Comparison of ENCODE assay signal across 17 cellular contexts in genomic region chr4:98484031-98484430, GRCh38.
A peak's percentile ranks its signal among the peaks of the same experiment; 100 is the strongest.
DNase-seq lines count a peak whose midpoint lies in the region; ATAC-seq and TF ChIP-seq lines count a peak whose summit lies in the region.
"Had no signal": no experiment of that assay in that cellular context is flagged by ENCODE, and none has a peak within 500 bp of the region (broad histone marks: within the 10 kb centered on the region; RNA-seq: fewer than 3 reads in every experiment).

No MANE protein-coding gene starts in this region.

- ATAC-seq in activated naive CD4-positive, alpha-beta T cell treated with anti-CD3 and anti-CD28 coated beads, Interleukin-2, amount 50 U/mL, for 72 hours, result no peak
- ATAC-seq in Panc1 (no peak; the same call in 1 of the 2 replicates), GM19324 (IDR thresholded peaks at IDR 0.05; ENCODE audit: low FRiP score, unreplicated experiment) (no peak)
- no peak for ATAC-seq in stimulated activated naive B cell treated with anti-CD40 and anti-IgM and Interleukin-4, amounts not matched to agents 10 μg/mL and 1 μg/mL and 100 μg/mL, for 72 hours (replicated peaks)
- ATAC-seq: gastrocnemius medialis, T-cell had no signal

- no peaks in the 10 kb centered on the region for H3K9me3 ChIP-seq in Panc1 (ENCODE audit: control insufficient read depth, insufficient read depth, low read depth, low read length)
- H3K9me3 ChIP-seq: gastrocnemius medialis had no signal

- peaks cover 53% of the 10 kb centered on the region for H3K4me1 Mint-ChIP-seq in activated naive CD4-positive, alpha-beta T cell treated with anti-CD3 and anti-CD28 coated beads, Interleukin-2, amount 10 ng/mL, durations not matched to agents 7 days and 5 days
- H3K4me1 Mint-ChIP-seq in stimulated activated naive B cell treated with anti-CD40 and anti-IgM and Interleukin-4, amounts not matched to agents 10 μg/mL and 1 μg/mL and 100 μg/mL, for 72 hours, result peaks cover 44 to 54% of the 10 kb centered on the region in 2 donors

- TF ChIP-seq CTCF in Panc1 (IDR thresholded peaks at IDR 0.05), result no peak
- TF ChIP-seq CTCF in epithelial cell of esophagus (IDR thresholded peaks at IDR 0.05; ENCODE audit: insufficient read depth, low read depth, low read length, missing control alignments), result no peak

- H3K27me3 Mint-ChIP-seq in activated naive CD4-positive, alpha-beta T cell treated with anti-CD3 and anti-CD28 coated beads, Interleukin-2, amount 10 ng/mL, durations not matched to agents 7 days and 5 days, result no peaks in the 10 kb centered on the region
- no peaks in the 10 kb centered on the region for H3K27me3 Mint-ChIP-seq in stimulated activated naive B cell treated with anti-CD40 and anti-IgM and Interleukin-4, amounts not matched to agents 10 μg/mL and 1 μg/mL and 100 μg/mL, for 72 hours
- H3K27me3 Mint-ChIP-seq: B cell, T-cell had no signal

- intact Hi-C loops in Panc1 (cut with micrococcal nuclease; ENCODE audit: unreplicated experiment), result no loop called here

- H3K4me3 ChIP-seq in Panc1 (ENCODE audit: low read depth in 2 of 2, low read length in 2 of 2), result no peak overlapping the region
- H3K4me3 ChIP-seq in epithelial cell of esophagus (ENCODE audit: low read length), result no peak overlapping the region
- H3K4me3 ChIP-seq: cardiac muscle cell, gastrocnemius medialis had no signal

- H3K4me1 ChIP-seq in Panc1 (ENCODE audit: control insufficient read depth, insufficient read depth, low read length), result peaks cover 10% of the 10 kb centered on the region
- H3K4me1 ChIP-seq: gastrocnemius medialis had no signal

- no peak for DNase-seq in activated naive CD4-positive, alpha-beta T cell treated with anti-CD3 and anti-CD28 coated beads, Interleukin-2, amount 50 U/mL, for 72 hours (ENCODE audit: low spot score in 2 of 2)
- no peak for DNase-seq in activated naive CD4-positive, alpha-beta T cell treated with anti-CD3 and anti-CD28 coated beads, Interleukin-2, amount 10 ng/mL, durations not matched to agents 7 days and 5 days
- DNase-seq in Panc1 (ENCODE audit: low read depth, low spot score) (no peak), epithelial cell of esophagus (ENCODE audit: low read depth) (peak; percentile 83), AG08395 (ENCODE audit: low spot score) (no peak)
- no peak for DNase-seq in stimulated activated naive B cell treated with anti-CD40 and anti-IgM and Interleukin-4, amounts not matched to agents 10 μg/mL and 1 μg/mL and 100 μg/mL, for 72 hours
- DNase-seq in stimulated activated CD4-positive, alpha-beta T cell treated with anti-CD3 and anti-CD28 coated beads, Interleukin-4, amount 100 ng/mL, for 24 hours, result no peak
- DNase-seq: activated gamma-delta T cell; gastrocnemius medialis; MM.1S; NCI-H2029 treated with DMSO at 0.1 percent for 48 hours; NCI-H526 treated with DMSO at 0.1 percent for 48 hours; stimulated activated naive CD4-positive, alpha-beta T cell treated with Interleukin-2 at 50 U/mL for 16 hours; T-cell had no signal

- H3K9me3 Mint-ChIP-seq in activated naive CD4-positive, alpha-beta T cell treated with anti-CD3 and anti-CD28 coated beads, Interleukin-2, amount 50 U/mL, for 72 hours, result no peaks in the 10 kb centered on the region
- H3K9me3 Mint-ChIP-seq in activated naive CD4-positive, alpha-beta T cell treated with anti-CD3 and anti-CD28 coated beads, Interleukin-2, amount 10 ng/mL, durations not matched to agents 7 days and 5 days, result no peaks in the 10 kb centered on the region
- H3K9me3 Mint-ChIP-seq in stimulated activated naive B cell treated with anti-CD40 and anti-IgM and Interleukin-4, amounts not matched to agents 10 μg/mL and 1 μg/mL and 100 μg/mL, for 72 hours, result no peaks in the 10 kb centered on the region
- H3K9me3 Mint-ChIP-seq: T-cell had no signal

- no peaks in the 10 kb centered on the region for H3K27me3 ChIP-seq in Panc1 (ENCODE audit: control insufficient read depth, insufficient read depth, low read length)
- H3K27me3 ChIP-seq: cardiac muscle cell, gastrocnemius medialis had no signal

- CTCF ChIA-PET in activated naive CD4-positive, alpha-beta T cell treated with anti-CD3 and anti-CD28 coated beads, Interleukin-2, amount 10 ng/mL, durations not matched to agents 7 days and 5 days (lab: Charles Lee), result interaction anchor here (1.2 kb wide), 1 partner anchor 12 kb away, joined by 3 read pairs; no protein-coding TSS in a partner anchor
- CTCF ChIA-PET in Panc1 (lab: Charles Lee), result no interaction called here

- BruUV-seq in Panc1 (replicated peaks; lab: Mats Ljungman, UMichigan), result no TSS peak

- in situ Hi-C loops in Panc1 (cut with HindIII; ENCODE audit: low pct_unique_long_range_greater_than_20kb, low sequenced_read_pairs), result no loop called here

- H3K4me3 Mint-ChIP-seq in activated naive CD4-positive, alpha-beta T cell treated with anti-CD3 and anti-CD28 coated beads, Interleukin-2, amount 10 ng/mL, durations not matched to agents 7 days and 5 days, result no peak overlapping the region
- no peak overlapping the region for H3K4me3 Mint-ChIP-seq in stimulated activated naive B cell treated with anti-CD40 and anti-IgM and Interleukin-4, amounts not matched to agents 10 μg/mL and 1 μg/mL and 100 μg/mL, for 72 hours
- H3K4me3 Mint-ChIP-seq: B cell, T-cell had no signal

- H3K36me3 ChIP-seq in Panc1 (ENCODE audit: control insufficient read depth, insufficient read depth, low read length), result no peaks in the 10 kb centered on the region
- H3K36me3 ChIP-seq: cardiac muscle cell, gastrocnemius medialis had no signal

- peak overlapping the region; percentile 87 to 99 for H3K27ac Mint-ChIP-seq in activated naive CD4-positive, alpha-beta T cell treated with anti-CD3 and anti-CD28 coated beads, Interleukin-2, amount 50 U/mL, for 72 hours
- no peak overlapping the region for H3K27ac Mint-ChIP-seq in activated naive CD4-positive, alpha-beta T cell treated with anti-CD3 and anti-CD28 coated beads, Interleukin-2, amount 10 ng/mL, durations not matched to agents 7 days and 5 days
- peak overlapping the region; percentile 51 for H3K27ac Mint-ChIP-seq in stimulated activated naive B cell treated with anti-CD40 and anti-IgM and Interleukin-4, amounts not matched to agents 10 μg/mL and 1 μg/mL and 100 μg/mL, for 72 hours
- H3K27ac Mint-ChIP-seq: B cell had no signal

- POLR2A ChIA-PET in Panc1 (lab: Charles Lee), result no interaction called here

- peaks cover 0 to 24% of the 10 kb centered on the region in 2 donors for H3K36me3 Mint-ChIP-seq in activated naive CD4-positive, alpha-beta T cell treated with anti-CD3 and anti-CD28 coated beads, Interleukin-2, amount 50 U/mL, for 72 hours
- H3K36me3 Mint-ChIP-seq in activated naive CD4-positive, alpha-beta T cell treated with anti-CD3 and anti-CD28 coated beads, Interleukin-2, amount 10 ng/mL, durations not matched to agents 7 days and 5 days, result peaks cover 4% of the 10 kb centered on the region
- peaks cover 2 to 3% of the 10 kb centered on the region in 2 donors for H3K36me3 Mint-ChIP-seq in stimulated activated naive B cell treated with anti-CD40 and anti-IgM and Interleukin-4, amounts not matched to agents 10 μg/mL and 1 μg/mL and 100 μg/mL, for 72 hours

- H3K27ac ChIP-seq in Panc1 (ENCODE audit: low read length), result peak overlapping the region; percentile 54; the same call in 1 of the 2 replicates
- H3K27ac ChIP-seq: cardiac muscle cell, gastrocnemius medialis had no signal
